8 cellular contexts compared by ENCODE assay signal in genomic region chr1:17119076-17119743, GRCh38. TPM values are rescaled to one million over a fixed set of nuclear protein-coding genes. Genes with fewer than 3 reads are reported as not detected.
DNase-seq lines count a peak whose midpoint lies in the region; ATAC-seq and TF ChIP-seq lines count a peak whose summit lies in the region.

Gene PADI2 (minus strand): TSS chr1:17119451. CDS start chr1:17119371, 80 bp downstream.

- H3K4me3 Mint-ChIP-seq in endothelial cell (ENCODE audit: unreplicated experiment), result no peak within 1 kb of the TSS

- no peak for TF ChIP-seq CTCF in endothelial cell (IDR thresholded peaks at IDR 0.05; ENCODE audit: unreplicated experiment)

- peaks cover 17% of the 10 kb centered on the region for H3K27me3 Mint-ChIP-seq in endothelial cell (ENCODE audit: unreplicated experiment)

- no peaks in the 10 kb centered on the region for H3K36me3 Mint-ChIP-seq in endothelial cell (ENCODE audit: low read depth, unreplicated experiment)

- H3K27me3 ChIP-seq in BLaER1 treated with 17β-estradiol and CSF1 and Interleukin-3, amounts not matched to agents 10 nM and 100 nM, result peaks cover 19 to 25% (median 21%) of the 10 kb centered on the region in 11 experiments

- H3K27ac ChIP-seq in BLaER1 treated with 17β-estradiol and CSF1 and Interleukin-3, amounts not matched to agents 10 nM and 100 nM, result peak within 1 kb of the TSS in 7 of 11 experiments; percentile 46 to 78 (median 55); a peak in 14 of 22 replicates

- DNase-seq in NCI-H2227 treated with DMSO at 0.1 percent for 48 hours (lab: John Stamatoyannopoulos, UW) (peak; percentile 26), endothelial cell (ENCODE audit: low spot score) (peak; percentile 67), midbrain (lab: John Stamatoyannopoulos, UW) (peak; percentile 91), OCI-M2 (lab: John Stamatoyannopoulos, UW; ENCODE audit: unreplicated experiment) (no peak)
- peak; percentile 78 for DNase-seq in activated CD8-positive, alpha-beta memory T cell treated with anti-CD3 and anti-CD28 coated beads for 24 hours
- DNase-seq in stimulated activated CD8-positive, alpha-beta memory T cell treated with anti-CD3 and anti-CD28 coated beads, Interleukin-15, amount 100 ng/mL, for 24 hours (ENCODE audit: low read depth), result peak; percentile 25

- H3K9me3 ChIP-seq in BLaER1 treated with 17β-estradiol and CSF1 and Interleukin-3, amounts not matched to agents 10 nM and 100 nM (replicated peaks in 1 of 11), result no peaks in the 10 kb centered on the region

- H3K9ac ChIP-seq in BLaER1 treated with 17β-estradiol and CSF1 and Interleukin-3, amounts not matched to agents 10 nM and 100 nM, result peak within 1 kb of the TSS; percentile 12 to 73 (median 51); a peak in 19 of 22 replicates

- ATAC-seq in GM21825 (IDR thresholded peaks at IDR 0.05; ENCODE audit: unreplicated experiment), result peak; percentile 60

- H3K9me3 Mint-ChIP-seq in endothelial cell (ENCODE audit: unreplicated experiment), result no peaks in the 10 kb centered on the region

- peaks cover 6% of the 10 kb centered on the region for H3K4me1 Mint-ChIP-seq in endothelial cell (ENCODE audit: unreplicated experiment)

- H3K36me3 ChIP-seq in BLaER1 treated with 17β-estradiol and CSF1 and Interleukin-3, amounts not matched to agents 10 nM and 100 nM, result no peaks in the 10 kb centered on the region

- H3K4me2 ChIP-seq in BLaER1 treated with 17β-estradiol and CSF1 and Interleukin-3, amounts not matched to agents 10 nM and 100 nM, result peak within 1 kb of the TSS; percentile 96 to 100 (median 100)

- peaks cover 50 to 65% (median 58%) of the 10 kb centered on the region in 10 experiments for H3K4me1 ChIP-seq in BLaER1 treated with 17β-estradiol and CSF1 and Interleukin-3, amounts not matched to agents 10 nM and 100 nM

- peak within 1 kb of the TSS; percentile 54 to 72 (median 62) for H3K4me3 ChIP-seq in BLaER1 treated with 17β-estradiol and CSF1 and Interleukin-3, amounts not matched to agents 10 nM and 100 nM

- H3K27ac Mint-ChIP-seq in endothelial cell (ENCODE audit: unreplicated experiment), result no peak within 1 kb of the TSS

- peaks cover 0 to 24% (median 0%) of the 10 kb centered on the region in 11 experiments; a peak in 6 of 22 replicates for H4K20me1 ChIP-seq in BLaER1 treated with 17β-estradiol and CSF1 and Interleukin-3, amounts not matched to agents 10 nM and 100 nM

RNA-seq across cellular contexts. Expression of gene PADI2, which starts in this region (rescaled TPM):
- total RNA-seq in endothelial cell (ENCODE audit: unreplicated experiment), result 0.28 TPM

Comparison
In these comparisons a context has a peak if more than half of its experiments do, and no peak if none do; other contexts are left out.
1. Peak in DNase-seq in endothelial cell; RNA of the gene not detected or under 1 TPM.